ENCODE assay signal across 24 cellular contexts in genomic region chr7:116087984-116088383, GRCh38. TPM values are rescaled to one million over a fixed set of nuclear protein-coding genes. Genes with fewer than 3 reads are reported as not detected.
"Had no signal": no experiment of that assay in that cellular context is flagged by ENCODE, and none has a peak within 500 bp of the region (broad histone marks: within the 10 kb centered on the region; RNA-seq: fewer than 3 reads in every experiment).

No MANE protein-coding gene starts in this region.

- H3K4me3 Mint-ChIP-seq: effector memory CD8-positive, alpha-beta T cell; naive thymus-derived CD8-positive, alpha-beta T cell; stimulated activated naive B cell treated with anti-CD40 and anti-IgM and Interleukin-4, amounts not matched to agents 10 μg/mL and 1 μg/mL and 100 μg/mL, for 72 hours; stimulated activated naive CD8-positive, alpha-beta T cell treated with anti-CD3 and anti-CD28 coated beads, Interleukin-15, Interleukin-2, amounts not matched to agents 100 ng/mL and 50 ng/mL, for 24 hours had no signal

- H3K27me3 ChIP-seq: esophagus squamous epithelium, heart right ventricle, left lung, neutrophil, pancreas, right lobe of liver, tibial nerve, upper lobe of left lung had no signal

- H3K4me3 ChIP-seq: esophagus squamous epithelium, heart right ventricle, left lung, pancreas, right lobe of liver, thoracic aorta, tibial nerve, upper lobe of left lung had no signal

- H3K27ac ChIP-seq: esophagus squamous epithelium, heart right ventricle, left lung, neutrophil, pancreas, right lobe of liver, thoracic aorta, tibial nerve, upper lobe of left lung had no signal

- H3K27ac Mint-ChIP-seq: effector memory CD8-positive, alpha-beta T cell; naive thymus-derived CD8-positive, alpha-beta T cell; stimulated activated naive B cell treated with anti-CD40 and anti-IgM and Interleukin-4, amounts not matched to agents 10 μg/mL and 1 μg/mL and 100 μg/mL, for 72 hours; stimulated activated naive CD8-positive, alpha-beta T cell treated with anti-CD3 and anti-CD28 coated beads, Interleukin-15, Interleukin-2, amounts not matched to agents 100 ng/mL and 50 ng/mL, for 24 hours had no signal

- H3K9me3 Mint-ChIP-seq: effector memory CD8-positive, alpha-beta T cell; naive thymus-derived CD8-positive, alpha-beta T cell; stimulated activated naive B cell treated with anti-CD40 and anti-IgM and Interleukin-4, amounts not matched to agents 10 μg/mL and 1 μg/mL and 100 μg/mL, for 72 hours; stimulated activated naive CD8-positive, alpha-beta T cell treated with anti-CD3 and anti-CD28 coated beads, Interleukin-15, Interleukin-2, amounts not matched to agents 100 ng/mL and 50 ng/mL, for 24 hours had no signal

- H3K9me3 ChIP-seq: esophagus squamous epithelium, heart right ventricle, left lung, neutrophil, pancreas, right lobe of liver, thoracic aorta, tibial nerve, upper lobe of left lung had no signal

- DNase-seq: cortex of kidney; effector memory CD8-positive, alpha-beta T cell; erythroblast; esophagus squamous epithelium; foreskin melanocyte; glutamatergic neuron; heart right ventricle; hippocampal formation; left cardiac atrium; left lung; naive thymus-derived CD8-positive, alpha-beta T cell; pancreas; right lobe of liver; small intestine; stimulated activated CD4-positive, alpha-beta T cell treated with anti-CD3 and anti-CD28 coated beads, Interleukin-15, amount 100 ng/mL, for 24 hours; stimulated activated CD4-positive, alpha-beta T cell treated with anti-CD3 and anti-CD28 coated beads, Interleukin-2, amount 100 ng/mL, for 48 hours; stimulated activated naive B cell treated with anti-CD40 and anti-IgM and Interleukin-4, amounts not matched to agents 10 μg/mL and 1 μg/mL and 100 μg/mL, for 72 hours; upper lobe of left lung had no signal

- H3K36me3 Mint-ChIP-seq: naive thymus-derived CD8-positive, alpha-beta T cell; stimulated activated naive B cell treated with anti-CD40 and anti-IgM and Interleukin-4, amounts not matched to agents 10 μg/mL and 1 μg/mL and 100 μg/mL, for 72 hours had no signal

- H3K4me1 ChIP-seq: esophagus squamous epithelium, heart right ventricle, left lung, pancreas, right lobe of liver, tibial nerve, upper lobe of left lung had no signal

- H3K27me3 Mint-ChIP-seq: stimulated activated naive B cell treated with anti-CD40 and anti-IgM and Interleukin-4, amounts not matched to agents 10 μg/mL and 1 μg/mL and 100 μg/mL, for 72 hours; stimulated activated naive CD8-positive, alpha-beta T cell treated with anti-CD3 and anti-CD28 coated beads, Interleukin-15, Interleukin-2, amounts not matched to agents 100 ng/mL and 50 ng/mL, for 24 hours had no signal

- ATAC-seq: effector memory CD8-positive, alpha-beta T cell; heart right ventricle; left cardiac atrium; left lung; naive thymus-derived CD8-positive, alpha-beta T cell; pancreas; right lobe of liver; stimulated activated naive B cell treated with anti-CD40 and anti-IgM and Interleukin-4, amounts not matched to agents 10 μg/mL and 1 μg/mL and 100 μg/mL, for 72 hours had no signal

- H3K36me3 ChIP-seq: esophagus squamous epithelium, heart right ventricle, left lung, neutrophil, pancreas, right lobe of liver, thoracic aorta, tibial nerve, upper lobe of left lung had no signal

- H3K4me1 Mint-ChIP-seq: naive thymus-derived CD8-positive, alpha-beta T cell; stimulated activated naive B cell treated with anti-CD40 and anti-IgM and Interleukin-4, amounts not matched to agents 10 μg/mL and 1 μg/mL and 100 μg/mL, for 72 hours had no signal

RNA-seq across cellular contexts. Expression of gene TFEC, which starts 57.4 kb away (rescaled TPM):
- total RNA-seq: myocyte had no signal
- polyA plus RNA-seq: naive thymus-derived CD8-positive, alpha-beta T cell; neural cell had no signal
